ENCODE assay signal across 1 cellular context in genomic region chr19:10736916-10737551, GRCh38.
TF ChIP-seq lines count a peak whose summit lies in the region.

No MANE protein-coding gene starts in this region.

TF ChIP-seq in GM12878, 131 proteins besides CTCF, POLR2A, EP300 and RAD21:
- TF ChIP-seq ESRRA (IDR thresholded peaks at IDR 0.05; ENCODE audit: low read length) (no peak), SMAD1 (IDR thresholded peaks at IDR 0.05; ENCODE audit: low read depth, partially characterized antibody) (no peak), ZBTB4 (CRISPR knock-in tag; IDR thresholded peaks at IDR 0.05) (no peak), NRF1 (conservative IDR thresholded peaks at IDR 0.05; ENCODE audit: low read depth, low read length) (no peak)
TF ChIP-seq in GM12878: peak in this region for 0.
